18 cellular contexts compared by ENCODE assay signal in the genomic region with DNA sequence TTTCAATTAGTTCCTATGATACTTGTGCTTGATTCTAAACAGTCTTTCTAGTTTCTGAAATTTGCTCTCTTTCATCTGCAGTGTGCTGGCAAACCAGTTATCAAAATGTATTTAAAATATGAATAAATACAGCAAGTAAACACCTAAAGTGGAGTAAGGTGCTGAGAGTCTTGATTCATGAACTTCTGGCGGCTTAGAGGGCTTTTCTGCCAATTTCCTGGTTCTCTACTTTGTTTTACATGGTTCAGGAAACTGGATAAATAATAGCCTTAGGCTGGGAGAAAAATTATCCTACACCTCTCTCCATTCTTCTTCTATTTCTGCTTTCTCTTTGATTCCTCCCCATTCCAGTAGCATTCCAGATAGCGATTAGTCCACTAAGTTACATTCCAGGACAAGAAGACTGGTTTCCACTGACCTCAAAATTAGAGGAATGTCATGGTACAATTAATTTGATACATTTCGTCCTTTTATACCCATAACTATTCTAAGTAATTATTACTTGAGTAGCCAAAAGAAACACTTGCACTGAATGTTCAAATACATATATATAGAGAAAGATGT. TPM values are rescaled to one million over a fixed set of nuclear protein-coding genes. Genes with fewer than 3 reads are reported as not detected.
DNase-seq lines count a peak whose midpoint lies in the region; ATAC-seq and TF ChIP-seq lines count a peak whose summit lies in the region.
"Had no signal": no experiment of that assay in that cellular context is flagged by ENCODE, and none has a peak within 500 bp of the region (broad histone marks: within the 10 kb centered on the region; RNA-seq: fewer than 3 reads in every experiment).

No MANE protein-coding gene starts in this region.

- H3K4me1 ChIP-seq in SJCRH30 (peaks cover 55% of the 10 kb centered on the region), heart left ventricle (peaks cover 0 to 48% (median 0%) of the 10 kb centered on the region in 12 donors)

- no peaks in the 10 kb centered on the region for H3K9me3 ChIP-seq in SJCRH30 (replicated peaks)
- no peaks in the 10 kb centered on the region for H3K9me3 ChIP-seq in heart left ventricle
- H3K9me3 ChIP-seq: BE2C, ovary had no signal

- intact Hi-C loops in heart left ventricle (cut with DNase I): no loop called here

- H3K4me3 ChIP-seq in SJCRH30 (no peak overlapping the region), heart left ventricle (no peak overlapping the region)
- H3K4me3 ChIP-seq: GM23338, ovary had no signal

- H3K27me3 ChIP-seq in SJCRH30: no peaks in the 10 kb centered on the region
- H3K27me3 ChIP-seq in heart left ventricle: no peaks in the 10 kb centered on the region
- H3K27me3 ChIP-seq: BE2C, ovary had no signal

- TF ChIP-seq CTCF in heart left ventricle (IDR thresholded peaks at IDR 0.05): no peak

- ATAC-seq in heart left ventricle: no peak
- no peak for ATAC-seq in activated CD4-positive, CD25-positive, alpha-beta regulatory T cell treated with anti-CD3 and anti-CD28 coated beads, Interleukin-2, amount 50 U/mL, for 24 hours
- ATAC-seq: activated naive CD4-positive, alpha-beta T cell treated with anti-CD3 and anti-CD28 coated beads, Interleukin-2, amount 50 U/mL, for 72 hours; GM23338; left colon had no signal

- WGBS in heart left ventricle, 4 donors: 78 to 86% (median 84%) methylated on average over 3 of the region's 3 CpGs

- peak overlapping the region; percentile 76 for H3K27ac ChIP-seq in SJCRH30
- no peak overlapping the region for H3K27ac ChIP-seq in heart left ventricle
- H3K27ac ChIP-seq: ovary had no signal

- TF ChIP-seq POLR2A in heart left ventricle (IDR thresholded peaks at IDR 0.05): no peak

- H3K36me3 ChIP-seq in SJCRH30: peaks cover 5% of the 10 kb centered on the region
- H3K36me3 ChIP-seq in heart left ventricle: no peaks in the 10 kb centered on the region
- H3K36me3 ChIP-seq: BE2C, ovary had no signal

- DNase-seq in EL (peak; percentile 28), SJCRH30 (peak; percentile 11 to 74), foreskin melanocyte (peak; percentile 61), renal cortical epithelial cell (ENCODE audit: low read depth) (peak; percentile 88), hypothalamus (lab: John Stamatoyannopoulos, UW) (no peak), heart left ventricle (no peak), NCI-H510A (lab: John Stamatoyannopoulos, UW) (no peak)
- DNase-seq: activated CD4-positive, alpha-beta T cell treated with anti-CD3 and anti-CD28 coated beads, Interleukin-2, amount 50 U/mL, for 4 hours; BE2C; caudate nucleus; effector CD4-positive, alpha-beta T cell; left colon; NCI-H2081 treated with DMSO at 0.1 percent for 48 hours; ovary; RPMI8226 had no signal

RNA-seq across cellular contexts. Expression of a gene that starts 14.9 kb away (rescaled TPM):
- 160 and 181 TPM in 2 replicates for total RNA-seq in SJCRH30 (2014; rRNA removed; shearing (Covaris generic))
- total RNA-seq in renal cortical epithelial cell: 81.6 and 117 TPM in 2 replicates
- total RNA-seq in heart left ventricle: 10 to 100 TPM; 11.0 to 34.9 (median 20.4) TPM
- 10 to 100 TPM in 1 of 2 donors, 1 to 10 TPM in 1; 3.3 to 15.5 TPM for polyA plus RNA-seq in heart left ventricle

Comparison
In these comparisons a context has a peak if more than half of its experiments do, and no peak if none do; other contexts are left out.
1. DNase-seq: peak in EL (single experiment), SJCRH30 (2 of 2), foreskin melanocyte (single experiment) and renal cortical epithelial cell (single experiment); none in hypothalamus (0 of 51), heart left ventricle (0 of 5) and NCI-H510A (single experiment).